26 cellular contexts compared by ENCODE assay signal in genomic region chr13:39167018-39167417, GRCh38.
"Had no signal": no experiment of that assay in that cellular context is flagged by ENCODE, and none has a peak within 500 bp of the region (broad histone marks: within the 10 kb centered on the region; RNA-seq: fewer than 3 reads in every experiment).

No MANE protein-coding gene starts in this region.

- H3K27me3 ChIP-seq: stomach, suprapubic skin, testis, thyroid gland, tibial artery, tibial nerve, transverse colon, upper lobe of left lung, upper lobe of right lung, uterus, vagina had no signal

- ATAC-seq: stimulated activated effector memory CD8-positive, alpha-beta T cell treated with anti-CD3 and anti-CD28 coated beads, Interleukin-12 subunit alpha, Interleukin-12 subunit beta, amount 100 ng/mL, for 72 hours; stimulated activated memory B cell treated with anti-CD40 and anti-IgM and Interleukin-4, amounts not matched to agents 10 μg/mL and 1 μg/mL and 100 μg/mL, for 72 hours; stimulated activated naive B cell treated with anti-CD40 and anti-IgM and Interleukin-4, amounts not matched to agents 10 μg/mL and 1 μg/mL and 100 μg/mL, for 72 hours; stimulated activated naive CD8-positive, alpha-beta T cell treated with anti-CD3 and anti-CD28 coated beads, Interleukin-15, amount 100 ng/mL, for 72 hours; stimulated activated naive CD8-positive, alpha-beta T cell treated with anti-CD3 and anti-CD28 coated beads, Interleukin-15, Interleukin-2, amounts not matched to agents 100 U/mL and 50 U/mL, for 24 hours; upper lobe of right lung had no signal

- H3K27ac ChIP-seq: stomach, suprapubic skin, testis, thoracic aorta, thyroid gland, tibial artery, tibial nerve, transverse colon, upper lobe of left lung, upper lobe of right lung, uterus, vagina had no signal

- DNase-seq: stimulated activated CD4-positive, alpha-beta T cell treated with anti-CD3 and anti-CD28 coated beads, Interleukin-2, amount 100 ng/mL, for 48 hours; stimulated activated CD4-positive, alpha-beta T cell treated with anti-CD3 and anti-CD28 coated beads, Interleukin-4, amount 100 ng/mL, for 1 hour; stimulated activated CD4-positive, alpha-beta T cell treated with anti-CD3 and anti-CD28 coated beads, Interleukin-4, amount 100 ng/mL, for 24 hours; stimulated activated CD4-positive, alpha-beta T cell treated with anti-CD3 and anti-CD28 coated beads, Interleukin-4, amount 100 ng/mL, for 4 hours; stimulated activated CD8-positive, alpha-beta memory T cell treated with anti-CD3 and anti-CD28 coated beads, Interleukin-4, amount 100 ng/mL, for 48 hours; stimulated activated naive B cell treated with anti-CD40 and anti-IgM and Interleukin-4, amounts not matched to agents 10 μg/mL and 1 μg/mL and 100 μg/mL, for 72 hours; stimulated activated naive CD4-positive, alpha-beta T cell; stimulated activated naive CD4-positive, alpha-beta T cell treated with Interleukin-2 at 50 U/mL for 16 hours; stimulated activated naive CD8-positive, alpha-beta T cell treated with anti-CD3 and anti-CD28 coated beads, Interleukin-15, amount 100 ng/mL, for 72 hours; stimulated activated naive CD8-positive, alpha-beta T cell treated with anti-CD3 and anti-CD28 coated beads, Interleukin-15, Interleukin-2, amounts not matched to agents 100 U/mL and 50 U/mL, for 24 hours; stomach; substantia nigra; testis; thyroid gland; tibial artery; transverse colon; trophoblast cell; upper lobe of left lung; upper lobe of right lung; uterus had no signal

- H3K4me3 ChIP-seq: stomach, suprapubic skin, testis, thoracic aorta, thyroid gland, tibial artery, tibial nerve, transverse colon, upper lobe of left lung, upper lobe of right lung, uterus, vagina had no signal

- H3K4me1 ChIP-seq: stomach, suprapubic skin, testis, thyroid gland, tibial artery, tibial nerve, transverse colon, upper lobe of left lung, upper lobe of right lung, uterus, vagina had no signal

- H3K36me3 ChIP-seq: stomach, suprapubic skin, thoracic aorta, thyroid gland, tibial artery, tibial nerve, transverse colon, upper lobe of left lung, upper lobe of right lung, uterus, vagina had no signal

- H3K9me3 ChIP-seq: stomach, suprapubic skin, testis, thoracic aorta, thyroid gland, tibial artery, tibial nerve, transverse colon, upper lobe of left lung, upper lobe of right lung, uterus, vagina had no signal
